39 cellular contexts compared by ENCODE assay signal in the genomic region with DNA sequence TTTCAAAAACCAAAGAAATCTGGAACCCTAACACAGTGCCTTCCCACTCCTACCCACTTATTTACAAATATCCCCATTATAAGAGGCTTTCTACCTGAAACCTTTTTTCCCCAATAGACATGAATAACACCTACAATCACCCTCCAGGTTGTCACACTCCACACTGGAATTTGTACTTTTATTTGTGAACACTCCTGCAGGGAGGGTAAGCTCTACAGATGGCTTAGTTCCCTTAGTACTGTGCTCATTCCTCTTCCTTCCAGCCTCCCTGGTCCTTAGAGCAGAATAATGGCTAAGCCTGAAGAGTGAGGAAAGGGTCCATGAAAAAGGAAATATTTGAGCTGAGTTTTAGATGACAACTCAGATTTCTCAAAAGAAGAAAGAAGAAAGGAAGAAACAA. TPM values are rescaled to one million over a fixed set of nuclear protein-coding genes. Genes with fewer than 3 reads are reported as not detected.
"Had no signal": no experiment of that assay in that cellular context is flagged by ENCODE, and none has a peak within 500 bp of the region (broad histone marks: within the 10 kb centered on the region; RNA-seq: fewer than 3 reads in every experiment).

No MANE protein-coding gene starts in this region.

- H3K36me3 ChIP-seq: adrenal gland, brain microvascular endothelial cell, breast epithelium had no signal

- H3K4me1 Mint-ChIP-seq: activated B cell treated with CpG ODN at 0.5 μM for 24 hours; activated CD4-positive, alpha-beta T cell treated with anti-CD3 and anti-CD28 coated beads, Interleukin-2, amount 10 ng/mL, durations not matched to agents 24 days and 14 days; activated naive CD8-positive, alpha-beta T cell treated with anti-CD3 and anti-CD28 coated beads for 36 hours; activated T-helper 17 cell treated with anti-CD3 and anti-CD28 coated beads, Interleukin-2, amount 50 U/mL, for 72 hours had no signal

- ATAC-seq: activated CD8-positive, alpha-beta T cell treated with anti-CD3 and anti-CD28 coated beads for 36 hours; activated naive CD4-positive, alpha-beta T cell treated with anti-CD3 and anti-CD28 coated beads, Interleukin-2, amount 50 U/mL, for 72 hours; activated T-cell treated with anti-CD3 and anti-CD28 coated beads, Interleukin-2, amount 50 U/mL, for 4 hours; activated T-cell treated with anti-CD3 and anti-CD28 coated beads, Interleukin-2, amount 50 U/mL, for 72 hours; activated T-helper 17 cell treated with anti-CD3 and anti-CD28 coated beads, Interleukin-2, amount 50 U/mL, for 72 hours; body of pancreas had no signal

- H3K9me3 ChIP-seq: adrenal gland, body of pancreas, breast epithelium had no signal

- H3K27ac ChIP-seq: adrenal gland, body of pancreas, brain microvascular endothelial cell, breast epithelium, VCaP had no signal

- H3K4me1 ChIP-seq: adrenal gland, body of pancreas, breast epithelium had no signal

- H3K27me3 ChIP-seq: adrenal gland, body of pancreas, brain microvascular endothelial cell, breast epithelium had no signal

- H3K36me3 Mint-ChIP-seq: activated CD4-positive, alpha-beta memory T cell treated with anti-CD3 and anti-CD28 coated beads for 36 hours; activated naive CD8-positive, alpha-beta T cell treated with anti-CD3 and anti-CD28 coated beads for 36 hours had no signal

- DNase-seq: activated B cell treated with CpG ODN at 0.5 μM for 24 hours; activated CD4-positive, alpha-beta memory T cell treated with anti-CD3 and anti-CD28 coated beads for 36 hours; activated CD4-positive, alpha-beta T cell treated with anti-CD3 and anti-CD28 coated beads for 4 hours; activated CD4-positive, alpha-beta T cell treated with anti-CD3 and anti-CD28 coated beads, Interleukin-2, amount 10 ng/mL, durations not matched to agents 24 days and 14 days; activated CD4-positive, alpha-beta T cell treated with anti-CD3 and anti-CD28 coated beads, Interleukin-2, amount 50 U/mL, for 1 hour; activated CD4-positive, alpha-beta T cell treated with anti-CD3 and anti-CD28 coated beads, Interleukin-2, amount 50 U/mL, for 4 hours; activated CD4-positive, CD25-positive, alpha-beta regulatory T cell treated with anti-CD3 and anti-CD28 coated beads, Interleukin-2, amount 50 U/mL, for 72 hours; activated CD8-positive, alpha-beta memory T cell treated with anti-CD3 and anti-CD28 coated beads, Interleukin-2, amount 50 U/mL, for 4 hours; activated CD8-positive, alpha-beta T cell treated with anti-CD3 and anti-CD28 coated beads for 36 hours; activated effector memory CD4-positive, alpha-beta T cell treated with anti-CD3 and anti-CD28 coated beads, Interleukin-2, amount 50 U/mL, for 16 hours; activated gamma-delta T cell treated with Interleukin-2 at 50 U/mL for 16 hours; activated naive CD4-positive, alpha-beta T cell; activated naive CD4-positive, alpha-beta T cell treated with anti-CD3 and anti-CD28 coated beads for 36 hours; activated naive CD4-positive, alpha-beta T cell treated with anti-CD3 and anti-CD28 coated beads, Interleukin-2, amount 50 U/mL, for 16 hours; activated naive CD8-positive, alpha-beta T cell treated with anti-CD3 and anti-CD28 coated beads for 36 hours; activated T-cell treated with anti-CD3 and anti-CD28 coated beads for 4 hours; activated T-cell treated with anti-CD3 and anti-CD28 coated beads, Interleukin-2, amount 50 U/mL, for 1 hour; activated T-cell treated with anti-CD3 and anti-CD28 coated beads, Interleukin-2, amount 50 U/mL, for 4 hours; activated T-cell treated with anti-CD3 and anti-CD28 coated beads, Interleukin-2, amount 50 U/mL, for 72 hours; adrenal gland; amniotic stem cell; aorta; body of pancreas; brain microvascular endothelial cell; central memory CD4-positive, alpha-beta T cell; T-helper 1 cell; T-helper 2 cell; T-helper 9 cell had no signal

- H3K4me3 ChIP-seq: adrenal gland, body of pancreas, breast epithelium had no signal

- H3K27ac Mint-ChIP-seq: activated B cell treated with CpG ODN at 0.5 μM for 24 hours; activated CD4-positive, alpha-beta memory T cell treated with anti-CD3 and anti-CD28 coated beads for 36 hours; activated CD4-positive, alpha-beta T cell treated with anti-CD3 and anti-CD28 coated beads, Interleukin-2, amount 10 ng/mL, durations not matched to agents 24 days and 14 days; activated CD8-positive, alpha-beta T cell treated with anti-CD3 and anti-CD28 coated beads for 36 hours; activated naive CD4-positive, alpha-beta T cell treated with anti-CD3 and anti-CD28 coated beads for 36 hours; activated naive CD4-positive, alpha-beta T cell treated with anti-CD3 and anti-CD28 coated beads, Interleukin-2, amount 50 U/mL, for 72 hours; activated naive CD8-positive, alpha-beta T cell treated with anti-CD3 and anti-CD28 coated beads for 36 hours; activated T-cell treated with anti-CD3 and anti-CD28 coated beads, Interleukin-2, amount 50 U/mL, for 72 hours; activated T-helper 1 cell treated with anti-CD3 and anti-CD28 coated beads, Interleukin-12 subunit alpha, Interleukin-12 subunit beta, Interleukin-2, Interleukin-4 antibody, amounts not matched to agents 30 ng/mL and 10 ng/mL and 1 ng/mL, durations not matched to agents 14 hours and 24 hours and 36 hours; activated T-helper 17 cell treated with anti-CD3 and anti-CD28 coated beads, Interleukin-2, amount 50 U/mL, for 72 hours; T-helper 1 cell treated with Interleukin-12 subunit alpha and Interleukin-12 subunit beta and Interleukin-4 antibody, amounts not matched to agents 30 μg/mL and 1 μg/mL, for 36 hours; T-helper 2 cell treated with Interferon-gamma antibody and Interleukin-4, amounts not matched to agents 5 μg/mL and 100 μg/mL, for 36 hours had no signal

- FAIRE-seq: astrocyte had no signal

- H3K9me3 Mint-ChIP-seq: activated CD4-positive, alpha-beta T cell treated with anti-CD3 and anti-CD28 coated beads, Interleukin-2, amount 10 ng/mL, durations not matched to agents 24 days and 14 days; activated CD8-positive, alpha-beta T cell treated with anti-CD3 and anti-CD28 coated beads for 36 hours; activated naive CD8-positive, alpha-beta T cell treated with anti-CD3 and anti-CD28 coated beads for 36 hours; activated T-cell treated with anti-CD3 and anti-CD28 coated beads, Interleukin-2, amount 50 U/mL, for 4 hours; activated T-helper 1 cell treated with anti-CD3 and anti-CD28 coated beads, Interleukin-12 subunit alpha, Interleukin-12 subunit beta, Interleukin-2, Interleukin-4 antibody, amounts not matched to agents 30 ng/mL and 10 ng/mL and 1 ng/mL, durations not matched to agents 14 hours and 24 hours and 36 hours; activated T-helper 17 cell treated with anti-CD3 and anti-CD28 coated beads, Interleukin-2, amount 50 U/mL, for 72 hours; T-helper 1 cell treated with Interleukin-12 subunit alpha and Interleukin-12 subunit beta and Interleukin-4 antibody, amounts not matched to agents 30 μg/mL and 1 μg/mL, for 36 hours; T-helper 2 cell treated with Interferon-gamma antibody and Interleukin-4, amounts not matched to agents 5 μg/mL and 100 μg/mL, for 36 hours had no signal

- H3K4me3 Mint-ChIP-seq: activated B cell treated with CpG ODN at 0.5 μM for 24 hours; activated CD4-positive, alpha-beta memory T cell treated with anti-CD3 and anti-CD28 coated beads for 36 hours; activated CD4-positive, alpha-beta T cell treated with anti-CD3 and anti-CD28 coated beads, Interleukin-2, amount 10 ng/mL, durations not matched to agents 24 days and 14 days; activated CD8-positive, alpha-beta T cell treated with anti-CD3 and anti-CD28 coated beads for 36 hours; activated naive CD4-positive, alpha-beta T cell treated with anti-CD3 and anti-CD28 coated beads for 36 hours; activated naive CD8-positive, alpha-beta T cell treated with anti-CD3 and anti-CD28 coated beads for 36 hours; activated T-cell treated with anti-CD3 and anti-CD28 coated beads, Interleukin-2, amount 50 U/mL, for 4 hours; activated T-cell treated with anti-CD3 and anti-CD28 coated beads, Interleukin-2, amount 50 U/mL, for 72 hours; activated T-helper 1 cell treated with anti-CD3 and anti-CD28 coated beads, Interleukin-12 subunit alpha, Interleukin-12 subunit beta, Interleukin-2, Interleukin-4 antibody, amounts not matched to agents 30 ng/mL and 10 ng/mL and 1 ng/mL, durations not matched to agents 14 hours and 24 hours and 36 hours; activated T-helper 17 cell treated with anti-CD3 and anti-CD28 coated beads, Interleukin-2, amount 50 U/mL, for 72 hours; T-helper 1 cell treated with Interleukin-12 subunit alpha and Interleukin-12 subunit beta and Interleukin-4 antibody, amounts not matched to agents 30 μg/mL and 1 μg/mL, for 36 hours; T-helper 2 cell treated with Interferon-gamma antibody and Interleukin-4, amounts not matched to agents 5 μg/mL and 100 μg/mL, for 36 hours had no signal

- H3K27me3 Mint-ChIP-seq: activated B cell treated with CpG ODN at 0.5 μM for 24 hours; activated CD4-positive, alpha-beta memory T cell treated with anti-CD3 and anti-CD28 coated beads for 36 hours; activated CD4-positive, alpha-beta T cell treated with anti-CD3 and anti-CD28 coated beads, Interleukin-2, amount 10 ng/mL, durations not matched to agents 24 days and 14 days; activated CD8-positive, alpha-beta T cell treated with anti-CD3 and anti-CD28 coated beads for 36 hours; activated naive CD8-positive, alpha-beta T cell treated with anti-CD3 and anti-CD28 coated beads for 36 hours; activated T-helper 17 cell treated with anti-CD3 and anti-CD28 coated beads, Interleukin-2, amount 50 U/mL, for 72 hours had no signal

RNA-seq across cellular contexts. Expression of gene SULT1E1, which starts 22.2 kb away (rescaled TPM):
- total RNA-seq: activated B cell treated with CpG ODN at 0.5 μM for 24 hours; activated CD4-positive, alpha-beta memory T cell treated with anti-CD3 and anti-CD28 coated beads for 36 hours; activated CD4-positive, alpha-beta T cell treated with anti-CD3 and anti-CD28 coated beads, Interleukin-2, amount 10 ng/mL, durations not matched to agents 24 days and 14 days; activated CD8-positive, alpha-beta memory T cell treated with anti-CD3 and anti-CD28 coated beads for 36 hours; activated CD8-positive, alpha-beta T cell treated with anti-CD3 and anti-CD28 coated beads for 36 hours; activated naive CD4-positive, alpha-beta T cell treated with anti-CD3 and anti-CD28 coated beads for 36 hours; activated naive CD4-positive, alpha-beta T cell treated with anti-CD3 and anti-CD28 coated beads, Interleukin-2, amount 50 U/mL, for 72 hours; activated naive CD8-positive, alpha-beta T cell treated with anti-CD3 and anti-CD28 coated beads for 36 hours; activated T-cell treated with anti-CD3 and anti-CD28 coated beads, Interleukin-2, amount 50 U/mL, for 4 hours; activated T-cell treated with anti-CD3 and anti-CD28 coated beads, Interleukin-2, amount 50 U/mL, for 72 hours; activated T-helper 1 cell treated with anti-CD3 and anti-CD28 coated beads, Interleukin-12 subunit alpha, Interleukin-12 subunit beta, Interleukin-2, Interleukin-4 antibody, amounts not matched to agents 30 ng/mL and 10 ng/mL and 1 ng/mL, durations not matched to agents 14 hours and 24 hours and 36 hours; activated T-helper 17 cell treated with anti-CD3 and anti-CD28 coated beads, Interleukin-2, amount 50 U/mL, for 72 hours; aorta; astrocyte; cardiac septum had no signal

RNA-seq across cellular contexts. Expression of gene CSN1S1, which starts 48.7 kb away (rescaled TPM):
- total RNA-seq: activated B cell treated with CpG ODN at 0.5 μM for 24 hours; activated CD4-positive, alpha-beta memory T cell treated with anti-CD3 and anti-CD28 coated beads for 36 hours; activated CD4-positive, alpha-beta T cell treated with anti-CD3 and anti-CD28 coated beads, Interleukin-2, amount 10 ng/mL, durations not matched to agents 24 days and 14 days; activated CD8-positive, alpha-beta memory T cell treated with anti-CD3 and anti-CD28 coated beads for 36 hours; activated CD8-positive, alpha-beta T cell treated with anti-CD3 and anti-CD28 coated beads for 36 hours; activated naive CD4-positive, alpha-beta T cell treated with anti-CD3 and anti-CD28 coated beads for 36 hours; activated naive CD4-positive, alpha-beta T cell treated with anti-CD3 and anti-CD28 coated beads, Interleukin-2, amount 50 U/mL, for 72 hours; activated naive CD8-positive, alpha-beta T cell treated with anti-CD3 and anti-CD28 coated beads for 36 hours; activated T-cell treated with anti-CD3 and anti-CD28 coated beads, Interleukin-2, amount 50 U/mL, for 4 hours; activated T-cell treated with anti-CD3 and anti-CD28 coated beads, Interleukin-2, amount 50 U/mL, for 72 hours; activated T-helper 1 cell treated with anti-CD3 and anti-CD28 coated beads, Interleukin-12 subunit alpha, Interleukin-12 subunit beta, Interleukin-2, Interleukin-4 antibody, amounts not matched to agents 30 ng/mL and 10 ng/mL and 1 ng/mL, durations not matched to agents 14 hours and 24 hours and 36 hours; activated T-helper 17 cell treated with anti-CD3 and anti-CD28 coated beads, Interleukin-2, amount 50 U/mL, for 72 hours; adrenal gland; astrocyte; cardiac septum; cerebellum had no signal
- polyA plus RNA-seq: aorta had no signal
